8 cellular contexts compared by ENCODE assay signal in the genomic region with DNA sequence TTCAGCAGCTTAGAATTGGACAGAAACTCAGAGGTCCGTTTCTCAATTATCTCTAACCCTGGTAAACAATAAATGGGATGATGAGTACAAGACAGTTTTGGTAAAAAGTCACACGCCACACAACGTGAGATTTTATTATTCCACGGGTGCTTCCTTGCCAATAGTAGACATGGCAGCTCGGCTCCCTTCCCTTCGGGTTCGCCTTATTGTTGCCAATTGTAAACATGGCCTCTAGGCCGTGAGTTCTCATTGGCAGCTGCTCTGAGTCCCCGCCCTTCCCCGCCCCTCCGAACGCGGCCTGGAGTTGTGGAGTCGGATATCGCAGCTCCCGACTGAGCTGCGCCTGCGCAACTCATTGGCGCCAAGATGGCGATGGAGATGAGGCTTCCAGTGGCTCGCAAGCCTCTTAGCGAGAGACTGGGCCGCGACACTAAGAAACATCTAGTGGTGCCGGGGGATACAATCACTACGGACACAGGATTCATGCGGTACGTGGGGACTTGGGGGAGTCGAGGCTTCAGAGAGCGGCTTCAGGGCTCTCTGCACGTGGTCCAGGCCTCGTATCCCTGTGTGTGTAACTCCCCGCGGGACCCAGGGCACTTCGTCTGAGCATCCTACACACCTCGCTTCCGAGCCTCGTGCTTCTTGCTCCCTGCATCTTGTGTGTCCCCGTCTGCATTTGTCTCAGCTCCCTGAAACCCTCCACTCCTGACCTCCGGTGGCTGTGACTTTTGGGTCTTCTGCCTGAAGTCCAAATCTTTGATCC. TPM values are rescaled to one million over a fixed set of nuclear protein-coding genes. Genes with fewer than 3 reads are reported as not detected.
DNase-seq lines count a peak whose midpoint lies in the region; ATAC-seq and TF ChIP-seq lines count a peak whose summit lies in the region.

A gene with protein sequence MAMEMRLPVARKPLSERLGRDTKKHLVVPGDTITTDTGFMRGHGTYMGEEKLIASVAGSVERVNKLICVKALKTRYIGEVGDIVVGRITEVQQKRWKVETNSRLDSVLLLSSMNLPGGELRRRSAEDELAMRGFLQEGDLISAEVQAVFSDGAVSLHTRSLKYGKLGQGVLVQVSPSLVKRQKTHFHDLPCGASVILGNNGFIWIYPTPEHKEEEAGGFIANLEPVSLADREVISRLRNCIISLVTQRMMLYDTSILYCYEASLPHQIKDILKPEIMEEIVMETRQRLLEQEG (plus strand): TSS at position 355 of the 766 bp plus-strand sequence. CDS start 12 bp downstream, at position 367.

- peak within 1 kb of the TSS; percentile 61 to 93 (median 88) for H3K4me3 ChIP-seq in spleen

- intact Hi-C loops in spleen (cut with DNase I; ENCODE audit: low total_unique reads): no loop called here

- WGBS in spleen, 5 donors: 0 to 1% (median 0%) methylated on average over 37 to 40 of the region's 40 CpGs

- peaks cover 13 to 54% (median 32%) of the 10 kb centered on the region in 6 donors for H3K4me1 ChIP-seq in spleen

- peak; percentile 88 for ATAC-seq in GM19025 (IDR thresholded peaks at IDR 0.05; ENCODE audit: low read depth, unreplicated experiment)
- ATAC-seq in HG03280 (IDR thresholded peaks at IDR 0.05; ENCODE audit: unreplicated experiment): peak; percentile 93

- H3K27me3 ChIP-seq in spleen (replicated peaks in 1 of 7): no peaks in the 10 kb centered on the region

- peak in 1 of 3 donors; percentile 69 for TF ChIP-seq POLR2A in spleen (IDR thresholded peaks at IDR 0.05)

- peaks cover 0 to 35% (median 29%) of the 10 kb centered on the region in 6 donors for H3K36me3 ChIP-seq in spleen

- peak; percentile 96 for DNase-seq in AG09319 (ENCODE audit: extremely low read depth, low read depth)
- peak; percentile 95 for DNase-seq in NCI-H345 treated with DMSO at 0.1 percent for 48 hours (lab: John Stamatoyannopoulos, UW; ENCODE audit: unreplicated experiment)
- DNase-seq in activated CD4-positive, CD25-positive, alpha-beta regulatory T cell (lab: John Stamatoyannopoulos, UW): peak; percentile 91 to 95 (median 94)
- DNase-seq in caudate nucleus (lab: John Stamatoyannopoulos, UW): peak; percentile 76 to 99 (median 95)
- DNase-seq in inferior parietal cortex (ENCODE audit: extremely low spot score): peak; percentile 97
- peak; percentile 98 for DNase-seq in spleen

- no peaks in the 10 kb centered on the region for H3K9me3 ChIP-seq in spleen

- TF ChIP-seq CTCF in AG09319 (IDR thresholded peaks at IDR 0.05; ENCODE audit: low read depth, low read length): no peak
- TF ChIP-seq CTCF in spleen (IDR thresholded peaks at IDR 0.05 in 8 of 11, conservative IDR thresholded peaks at IDR 0.05 in 3 of 11): peak in 2 of 11 experiments; percentile 11 to 23

- peak within 1 kb of the TSS; percentile 71 for H3K27ac ChIP-seq in caudate nucleus (ENCODE audit: low read depth, low read length)
- peak within 1 kb of the TSS; percentile 35 to 81 (median 68) for H3K27ac ChIP-seq in spleen

RNA-seq across cellular contexts. Expression of the gene that starts here (rescaled TPM):
- total RNA-seq in spleen: 10 to 100 TPM; 23.8 to 34.6 (median 26.1) TPM
- 10 to 100 TPM; 16.9 to 22.8 (median 17.2) TPM for polyA plus RNA-seq in spleen

Comparison
In these comparisons a context has a peak if more than half of its experiments do, and no peak if none do; other contexts are left out.
1. Peak in every context shown above with its lines: DNase-seq, ATAC-seq, H3K4me3 ChIP-seq and H3K27ac ChIP-seq.